ENCODE assay signal across 27 cellular contexts in the genomic region with DNA sequence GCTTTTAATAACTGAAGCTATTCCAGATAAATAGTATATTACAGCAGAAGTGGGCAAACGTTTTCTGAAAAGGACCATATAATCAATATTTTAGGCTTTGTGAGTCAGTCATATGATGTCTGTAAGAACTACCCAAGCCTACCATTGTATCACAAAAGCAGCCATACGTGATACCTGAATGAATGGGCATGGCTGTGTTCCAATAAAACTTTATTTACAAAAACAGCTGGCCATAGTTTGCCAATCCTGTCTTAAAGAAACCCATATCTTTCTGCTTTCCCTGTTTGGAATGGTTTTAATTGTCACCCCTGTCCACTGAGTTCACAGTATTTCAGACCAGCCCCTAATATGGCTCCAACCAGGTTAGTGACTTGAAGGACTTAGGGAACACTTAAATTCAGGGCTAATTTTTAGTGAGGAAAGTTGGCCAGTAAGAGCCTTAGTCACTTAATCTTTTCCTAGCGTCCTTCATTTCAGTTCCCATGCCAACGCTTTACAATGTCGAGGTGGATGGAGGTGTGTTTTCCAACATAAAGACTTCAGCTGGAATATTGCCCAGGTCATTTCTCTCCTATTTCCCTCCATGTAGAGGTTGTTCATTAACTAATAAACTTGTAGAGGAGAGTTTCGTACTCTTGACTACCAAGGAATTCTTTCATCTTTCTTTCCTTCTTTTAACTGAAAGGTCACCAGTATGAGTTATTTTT.
DNase-seq lines count a peak whose midpoint lies in the region; ATAC-seq, FAIRE-seq and TF ChIP-seq lines count a peak whose summit lies in the region.
"Had no signal": no experiment of that assay in that cellular context is flagged by ENCODE, and none has a peak within 500 bp of the region (broad histone marks: within the 10 kb centered on the region; RNA-seq: fewer than 3 reads in every experiment).

No MANE protein-coding gene starts in this region.

- POLR2A ChIA-PET in WTC11 (lab: Charles Lee) = no interaction called here

- WGBS in small intestine, 3 donors = 18 to 60% (median 28%) methylated on average over 6 of the region's 6 CpGs

- H3K27ac ChIP-seq in small intestine (ENCODE audit: low read depth in 1 of 2, low read length in 1 of 2) = no peak overlapping the region
- H3K27ac ChIP-seq: lower lobe of right lung, neural progenitor cell, SK-N-MC, thyroid gland had no signal

- no peaks in the 10 kb centered on the region for H3K27me3 ChIP-seq in small intestine (ENCODE audit: control insufficient read depth in 2 of 2, insufficient read depth in 2 of 2, low read length in 2 of 2)
- H3K27me3 ChIP-seq: dorsolateral prefrontal cortex, neural progenitor cell, thyroid gland had no signal

- no peaks in the 10 kb centered on the region for H3K36me3 Mint-ChIP-seq in WTC11
- H3K36me3 Mint-ChIP-seq: CD8-positive, alpha-beta T cell; neural progenitor cell had no signal

- no peaks in the 10 kb centered on the region for H3K9me3 ChIP-seq in small intestine (ENCODE audit: control insufficient read depth, low read depth)
- H3K9me3 ChIP-seq: lower lobe of right lung, thyroid gland had no signal

- H3K36me3 ChIP-seq in small intestine (ENCODE audit: control insufficient read depth in 2 of 2, insufficient read depth in 2 of 2, low read length in 2 of 2) = no peaks in the 10 kb centered on the region
- H3K36me3 ChIP-seq: lower lobe of right lung, neural progenitor cell, thyroid gland had no signal

- peaks cover 7% of the 10 kb centered on the region for H3K9me3 Mint-ChIP-seq in WTC11
- H3K9me3 Mint-ChIP-seq: CD8-positive, alpha-beta T cell; central memory CD8-positive, alpha-beta T cell; neural progenitor cell; stimulated activated naive CD8-positive, alpha-beta T cell treated with anti-CD3 and anti-CD28 coated beads, Interleukin-15, Interleukin-2, amounts not matched to agents 100 ng/mL and 50 ng/mL, for 24 hours; T-helper 1 cell treated with Interleukin-12 subunit alpha and Interleukin-12 subunit beta and Interleukin-4 antibody, amounts not matched to agents 30 μg/mL and 1 μg/mL, for 36 hours had no signal

- no peaks in the 10 kb centered on the region for H3K4me1 ChIP-seq in small intestine (ENCODE audit: control insufficient read depth in 2 of 2, insufficient read depth in 1 of 2, low read depth in 1 of 2, low read length in 1 of 2)
- H3K4me1 ChIP-seq: lower lobe of right lung, neural progenitor cell, thyroid gland had no signal

- TF ChIP-seq CTCF in WTC11 (IDR thresholded peaks at IDR 0.05) = no peak

- H3K4me3 Mint-ChIP-seq in WTC11 = no peak overlapping the region
- H3K4me3 Mint-ChIP-seq: activated CD8-positive, alpha-beta T cell treated with anti-CD3 and anti-CD28 coated beads, Interleukin-2, amount 10 ng/mL, durations not matched to agents 7 days and 5 days; CD8-positive, alpha-beta T cell; central memory CD8-positive, alpha-beta T cell; neural progenitor cell; stimulated activated naive CD8-positive, alpha-beta T cell treated with anti-CD3 and anti-CD28 coated beads, Interleukin-15, Interleukin-2, amounts not matched to agents 100 ng/mL and 50 ng/mL, for 24 hours; T-helper 1 cell treated with Interleukin-12 subunit alpha and Interleukin-12 subunit beta and Interleukin-4 antibody, amounts not matched to agents 30 μg/mL and 1 μg/mL, for 36 hours had no signal

- H3K4me3 ChIP-seq in small intestine (ENCODE audit: low read depth in 1 of 2, low read length in 2 of 2) = no peak overlapping the region
- H3K4me3 ChIP-seq: dorsolateral prefrontal cortex, lower lobe of right lung, neural progenitor cell, thyroid gland had no signal

- no peak for FAIRE-seq in small intestine (lab: Jason Lieb, UNC)
- FAIRE-seq: keratinocyte had no signal

- no peak overlapping the region for H3K27ac Mint-ChIP-seq in WTC11
- H3K27ac Mint-ChIP-seq: activated CD8-positive, alpha-beta T cell treated with anti-CD3 and anti-CD28 coated beads, Interleukin-2, amount 10 ng/mL, durations not matched to agents 7 days and 5 days; CD8-positive, alpha-beta T cell; neural progenitor cell; progenitor cell of endocrine pancreas; stimulated activated naive CD8-positive, alpha-beta T cell treated with anti-CD3 and anti-CD28 coated beads, Interleukin-15, Interleukin-2, amounts not matched to agents 100 ng/mL and 50 ng/mL, for 24 hours; T-helper 1 cell treated with Interleukin-12 subunit alpha and Interleukin-12 subunit beta and Interleukin-4 antibody, amounts not matched to agents 30 μg/mL and 1 μg/mL, for 36 hours had no signal

- H3K4me1 Mint-ChIP-seq in WTC11 = peaks cover 2% of the 10 kb centered on the region
- H3K4me1 Mint-ChIP-seq: central memory CD8-positive, alpha-beta T cell; neural progenitor cell had no signal

- H3K27me3 Mint-ChIP-seq in WTC11 (ENCODE audit: low read depth) = peaks cover 22% of the 10 kb centered on the region

- CTCF ChIA-PET in WTC11 (lab: Charles Lee) = interaction anchor here (0.6 kb wide), 1 partner anchor 88 kb away, joined by 5 read pairs; no protein-coding TSS in a partner anchor

- no peak for ATAC-seq in WTC11
- ATAC-seq: activated CD8-positive, alpha-beta T cell treated with anti-CD3 and anti-CD28 coated beads, Interleukin-2, amount 10 ng/mL, durations not matched to agents 7 days and 5 days; CD8-positive, alpha-beta T cell; lower lobe of right lung had no signal

- DNase-seq in NCI-H2029 treated with DMSO at 0.1 percent for 48 hours (lab: John Stamatoyannopoulos, UW) (peak; percentile 15), NCI-H2029 (lab: John Stamatoyannopoulos, UW) (no peak), HT-29 (ENCODE audit: low spot score) (peak; percentile 27), SHP77 treated with DMSO at 0.1 percent for 48 hours (lab: John Stamatoyannopoulos, UW) (peak; percentile 74), small intestine (peak; percentile 13), iPS-NIHi11 (ENCODE audit: low spot score) (no peak), WTC11 (ENCODE audit: low spot score) (no peak), GDM1 (lab: John Stamatoyannopoulos, UW) (no peak)
- DNase-seq: 8988T; activated CD8-positive, alpha-beta T cell treated with anti-CD3 and anti-CD28 coated beads, Interleukin-2, amount 10 ng/mL, durations not matched to agents 7 days and 5 days; activated effector memory CD4-positive, alpha-beta T cell treated with anti-CD3 and anti-CD28 coated beads, Interleukin-2, amount 50 U/mL, for 16 hours; activated T-cell treated with anti-CD3 and anti-CD28 coated beads for 4 hours; CD8-positive, alpha-beta T cell; dorsolateral prefrontal cortex; HCEC 1CT; IMR-90; lower lobe of right lung; NCI-H1436 treated with DMSO at 0.1 percent for 48 hours; NCI-H446 treated with DMSO at 0.1 percent for 48 hours; thyroid gland had no signal

TF ChIP-seq in WTC11, 78 proteins besides CTCF, POLR2A, EP300 and RAD21 (continues in another document):
- TF ChIP-seq KAT7 (CRISPR knock-in tag; IDR thresholded peaks at IDR 0.05; ENCODE audit: borderline replicate concordance) = no peak
- TF ChIP-seq, protein P1, sequence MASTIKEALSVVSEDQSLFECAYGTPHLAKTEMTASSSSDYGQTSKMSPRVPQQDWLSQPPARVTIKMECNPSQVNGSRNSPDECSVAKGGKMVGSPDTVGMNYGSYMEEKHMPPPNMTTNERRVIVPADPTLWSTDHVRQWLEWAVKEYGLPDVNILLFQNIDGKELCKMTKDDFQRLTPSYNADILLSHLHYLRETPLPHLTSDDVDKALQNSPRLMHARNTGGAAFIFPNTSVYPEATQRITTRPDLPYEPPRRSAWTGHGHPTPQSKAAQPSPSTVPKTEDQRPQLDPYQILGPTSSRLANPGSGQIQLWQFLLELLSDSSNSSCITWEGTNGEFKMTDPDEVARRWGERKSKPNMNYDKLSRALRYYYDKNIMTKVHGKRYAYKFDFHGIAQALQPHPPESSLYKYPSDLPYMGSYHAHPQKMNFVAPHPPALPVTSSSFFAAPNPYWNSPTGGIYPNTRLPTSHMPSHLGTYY (CRISPR knock-in tag; IDR thresholded peaks at IDR 0.05) = no peak
- no peak for TF ChIP-seq ZNF671 (CRISPR knock-in tag; IDR thresholded peaks at IDR 0.05)
- TF ChIP-seq E2F5 (CRISPR knock-in tag; IDR thresholded peaks at IDR 0.05) = no peak
- TF ChIP-seq SP1 (CRISPR knock-in tag; conservative IDR thresholded peaks at IDR 0.05) = no peak
- TF ChIP-seq GRHL2 (CRISPR knock-in tag; IDR thresholded peaks at IDR 0.05; ENCODE audit: insufficient replicate concordance, severe bottlenecking) = no peak
- TF ChIP-seq CDX4 (CRISPR knock-in tag; IDR thresholded peaks at IDR 0.05; ENCODE audit: borderline replicate concordance) = no peak
- TF ChIP-seq NR2C2 (CRISPR knock-in tag; IDR thresholded peaks at IDR 0.05) = no peak
- TF ChIP-seq, protein P2, sequence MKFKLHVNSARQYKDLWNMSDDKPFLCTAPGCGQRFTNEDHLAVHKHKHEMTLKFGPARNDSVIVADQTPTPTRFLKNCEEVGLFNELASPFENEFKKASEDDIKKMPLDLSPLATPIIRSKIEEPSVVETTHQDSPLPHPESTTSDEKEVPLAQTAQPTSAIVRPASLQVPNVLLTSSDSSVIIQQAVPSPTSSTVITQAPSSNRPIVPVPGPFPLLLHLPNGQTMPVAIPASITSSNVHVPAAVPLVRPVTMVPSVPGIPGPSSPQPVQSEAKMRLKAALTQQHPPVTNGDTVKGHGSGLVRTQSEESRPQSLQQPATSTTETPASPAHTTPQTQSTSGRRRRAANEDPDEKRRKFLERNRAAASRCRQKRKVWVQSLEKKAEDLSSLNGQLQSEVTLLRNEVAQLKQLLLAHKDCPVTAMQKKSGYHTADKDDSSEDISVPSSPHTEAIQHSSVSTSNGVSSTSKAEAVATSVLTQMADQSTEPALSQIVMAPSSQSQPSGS (CRISPR knock-in tag; IDR thresholded peaks at IDR 0.05; ENCODE audit: borderline replicate concordance, low read depth) = no peak
- TF ChIP-seq MXD4 (CRISPR knock-in tag; IDR thresholded peaks at IDR 0.05; ENCODE audit: borderline replicate concordance) = no peak
- TF ChIP-seq CBFB (CRISPR knock-in tag; IDR thresholded peaks at IDR 0.05; ENCODE audit: low read depth) = no peak
- no peak for TF ChIP-seq ZNF232 (CRISPR knock-in tag; IDR thresholded peaks at IDR 0.05)
- TF ChIP-seq JUN (CRISPR knock-in tag; IDR thresholded peaks at IDR 0.05) = no peak
- no peak for TF ChIP-seq NR3C1 (CRISPR knock-in tag; conservative IDR thresholded peaks at IDR 0.05; ENCODE audit: low read depth)

Comparison
In these comparisons a context has a peak if more than half of its experiments do, and no peak if none do; other contexts are left out.
1. DNase-seq: peak in NCI-H2029 treated with DMSO at 0.1 percent for 48 hours (single experiment), HT-29 (single experiment), SHP77 treated with DMSO at 0.1 percent for 48 hours (single experiment) and small intestine (single experiment); none in NCI-H2029 (single experiment), iPS-NIHi11 (single experiment), WTC11 (single experiment) and GDM1 (single experiment).